In genomic region chr11:116969694-116970093, GRCh38 we compare ENCODE assay signal across 20 cellular contexts.
"Had no signal": no experiment of that assay in that cellular context is flagged by ENCODE, and none has a peak within 500 bp of the region (broad histone marks: within the 10 kb centered on the region; RNA-seq: fewer than 3 reads in every experiment).

No MANE protein-coding gene starts in this region.

- H3K36me3 Mint-ChIP-seq: activated naive CD4-positive, alpha-beta T cell treated with anti-CD3 and anti-CD28 coated beads, Interleukin-2, amount 50 U/mL, for 72 hours had no signal

- FAIRE-seq: astrocyte, islet of Langerhans had no signal

- H3K27ac ChIP-seq: adrenal gland, breast epithelium, hepatocyte, lower lobe of right lung, right atrium auricular region had no signal

- H3K4me3 Mint-ChIP-seq: activated B cell treated with CpG ODN at 0.5 μM for 24 hours; activated CD4-positive, alpha-beta memory T cell treated with anti-CD3 and anti-CD28 coated beads, Interleukin-2, amount 10 ng/mL, durations not matched to agents 7 days and 5 days; activated T-cell treated with anti-CD3 and anti-CD28 coated beads, Interleukin-2, amount 50 U/mL, for 24 hours; neural crest cell; stimulated activated naive CD8-positive, alpha-beta T cell treated with anti-CD3 and anti-CD28 coated beads, Interleukin-15, Interleukin-2, amounts not matched to agents 100 ng/mL and 50 ng/mL, for 24 hours had no signal

- H2AFZ ChIP-seq: hepatocyte had no signal

- H3K9me3 ChIP-seq: adrenal gland, breast epithelium, lower lobe of right lung, right atrium auricular region, transverse colon had no signal

- H3K27ac Mint-ChIP-seq: activated B cell treated with CpG ODN at 0.5 μM for 24 hours; activated CD4-positive, alpha-beta memory T cell treated with anti-CD3 and anti-CD28 coated beads, Interleukin-2, amount 10 ng/mL, durations not matched to agents 7 days and 5 days; activated T-cell treated with anti-CD3 and anti-CD28 coated beads, Interleukin-2, amount 50 U/mL, for 24 hours; stimulated activated naive CD8-positive, alpha-beta T cell treated with anti-CD3 and anti-CD28 coated beads, Interleukin-15, Interleukin-2, amounts not matched to agents 100 ng/mL and 50 ng/mL, for 24 hours had no signal

- H3K9me3 Mint-ChIP-seq: activated B cell treated with CpG ODN at 0.5 μM for 24 hours; activated CD4-positive, alpha-beta memory T cell treated with anti-CD3 and anti-CD28 coated beads, Interleukin-2, amount 10 ng/mL, durations not matched to agents 7 days and 5 days; activated naive CD4-positive, alpha-beta T cell treated with anti-CD3 and anti-CD28 coated beads, Interleukin-2, amount 50 U/mL, for 72 hours; activated T-cell treated with anti-CD3 and anti-CD28 coated beads, Interleukin-2, amount 50 U/mL, for 24 hours; neural crest cell; stimulated activated naive CD8-positive, alpha-beta T cell treated with anti-CD3 and anti-CD28 coated beads, Interleukin-15, Interleukin-2, amounts not matched to agents 100 ng/mL and 50 ng/mL, for 24 hours had no signal

- H3K4me1 ChIP-seq: right atrium auricular region had no signal

- ATAC-seq: activated naive CD4-positive, alpha-beta T cell treated with anti-CD3 and anti-CD28 coated beads, Interleukin-2, amount 50 U/mL, for 72 hours; lower lobe of right lung had no signal

- H3K4me2 ChIP-seq: hepatocyte had no signal

- H3K4me3 ChIP-seq: adrenal gland, breast epithelium, hepatocyte, lower lobe of right lung, right atrium auricular region, transverse colon had no signal

- H3K27me3 Mint-ChIP-seq: activated B cell treated with CpG ODN at 0.5 μM for 24 hours; activated CD4-positive, alpha-beta memory T cell treated with anti-CD3 and anti-CD28 coated beads, Interleukin-2, amount 10 ng/mL, durations not matched to agents 7 days and 5 days; activated T-cell treated with anti-CD3 and anti-CD28 coated beads, Interleukin-2, amount 50 U/mL, for 24 hours; stimulated activated naive CD8-positive, alpha-beta T cell treated with anti-CD3 and anti-CD28 coated beads, Interleukin-15, Interleukin-2, amounts not matched to agents 100 ng/mL and 50 ng/mL, for 24 hours had no signal

- H3K36me3 ChIP-seq: adrenal gland, breast epithelium, lower lobe of right lung, right atrium auricular region, transverse colon had no signal

- DNase-seq: activated B cell treated with CpG ODN at 0.5 μM for 24 hours; activated CD4-positive, alpha-beta memory T cell treated with anti-CD3 and anti-CD28 coated beads, Interleukin-2, amount 10 ng/mL, durations not matched to agents 7 days and 5 days; activated CD4-positive, alpha-beta T cell treated with anti-CD3 and anti-CD28 coated beads for 4 hours; activated effector memory CD4-positive, alpha-beta T cell treated with Interleukin-2 at 50 U/mL for 16 hours; activated T-cell treated with anti-CD3 and anti-CD28 coated beads, Interleukin-2, amount 50 U/mL, for 24 hours; adrenal gland; effector CD8-positive, alpha-beta T cell; lower lobe of right lung; stimulated activated CD4-positive, alpha-beta T cell treated with anti-CD3 and anti-CD28 coated beads, Interleukin-12 subunit alpha, Interleukin-12 subunit beta, amount 100 ng/mL, for 4 hours; stimulated activated CD4-positive, alpha-beta T cell treated with anti-CD3 and anti-CD28 coated beads, Interleukin-1b, Interleukin-23, amount 100 ng/mL, for 48 hours; stimulated activated CD8-positive, alpha-beta memory T cell treated with anti-CD3 and anti-CD28 coated beads, Interleukin-4, amount 100 ng/mL, for 48 hours; transverse colon had no signal

- H3K27me3 ChIP-seq: adrenal gland, breast epithelium, hepatocyte, right atrium auricular region, transverse colon had no signal
